Comparison of ENCODE assay signal across 1 cellular context in genomic region chr10:128274938-128275337, GRCh38.
TF ChIP-seq lines count a peak whose summit lies in the region.

No MANE protein-coding gene starts in this region.

TF ChIP-seq in HEK293, 187 proteins besides CTCF, POLR2A, EP300 and RAD21 (continued from another document and continues in another):
- TF ChIP-seq ZBTB11 (tag by site-specific recombination; conservative IDR thresholded peaks at IDR 0.05; ENCODE audit: low read depth) (no peak), PRDM10 (tag by site-specific recombination; IDR thresholded peaks at IDR 0.05) (peak; percentile 41; the same call in 1 of the 2 replicates), GLI2 (tag by site-specific recombination; IDR thresholded peaks at IDR 0.05; ENCODE audit: borderline replicate concordance, low read depth) (no peak), ZBTB20 (tag by site-specific recombination; IDR thresholded peaks at IDR 0.05) (no peak), IKZF3 (tag by site-specific recombination; IDR thresholded peaks at IDR 0.05) (0 out of 2 replicates have a peak, but pooled peaks have one; percentile 27), ZNF530 (tag by site-specific recombination; IDR thresholded peaks at IDR 0.05; ENCODE audit: low read depth) (no peak), ZNF701 (tag by site-specific recombination; IDR thresholded peaks at IDR 0.05) (no peak), ZFP37 (tag by site-specific recombination; IDR thresholded peaks at IDR 0.05) (no peak), INSM2 (tag by site-specific recombination; IDR thresholded peaks at IDR 0.05) (no peak), ZNF776 (tag by site-specific recombination; IDR thresholded peaks at IDR 0.05; ENCODE audit: borderline replicate concordance) (no peak), ZSCAN30 (tag by site-specific recombination; IDR thresholded peaks at IDR 0.05) (no peak), ZNF513 (tag by site-specific recombination; IDR thresholded peaks at IDR 0.05) (no peak), ZBTB44 (tag by site-specific recombination; IDR thresholded peaks at IDR 0.05) (peak; percentile 44; the same call in 1 of the 2 replicates), GLI4 (tag by site-specific recombination; IDR thresholded peaks at IDR 0.05) (no peak), ZNF664 (tag by site-specific recombination; IDR thresholded peaks at IDR 0.05) (no peak), ZNF138 (tag by site-specific recombination; IDR thresholded peaks at IDR 0.05; ENCODE audit: borderline replicate concordance) (no peak), ZNF654 (tag by site-specific recombination; IDR thresholded peaks at IDR 0.05; ENCODE audit: low read depth) (no peak), ZBTB1 (tag by site-specific recombination; IDR thresholded peaks at IDR 0.05) (no peak), ZNF621 (tag by site-specific recombination; IDR thresholded peaks at IDR 0.05) (no peak), PRDM6 (tag by site-specific recombination; IDR thresholded peaks at IDR 0.05) (peak; percentile 38), ZNF335 (tag by site-specific recombination; conservative IDR thresholded peaks at IDR 0.05) (no peak), ZNF610 (tag by site-specific recombination; IDR thresholded peaks at IDR 0.05; ENCODE audit: borderline replicate concordance) (no peak), REST (tag by site-specific recombination; IDR thresholded peaks at IDR 0.05) (no peak), ZNF10 (tag by site-specific recombination; IDR thresholded peaks at IDR 0.05) (peak; percentile 80), REPIN1 (tag by site-specific recombination; IDR thresholded peaks at IDR 0.05; ENCODE audit: low read depth) (no peak), ZNF626 (tag by site-specific recombination; IDR thresholded peaks at IDR 0.05) (no peak), ZNF76 (tag by site-specific recombination; IDR thresholded peaks at IDR 0.05; ENCODE audit: borderline replicate concordance, low read depth) (no peak), ZNF510 (tag by site-specific recombination; IDR thresholded peaks at IDR 0.05; ENCODE audit: insufficient replicate concordance) (no peak), ZNF571 (tag by site-specific recombination; IDR thresholded peaks at IDR 0.05) (no peak), ZNF501 (tag by site-specific recombination; IDR thresholded peaks at IDR 0.05) (no peak), KLF7 (tag by site-specific recombination; IDR thresholded peaks at IDR 0.05; ENCODE audit: borderline replicate concordance) (no peak), ZBTB10 (tag by site-specific recombination; IDR thresholded peaks at IDR 0.05) (no peak), ZBTB49 (tag by site-specific recombination; IDR thresholded peaks at IDR 0.05; ENCODE audit: low read depth) (no peak), TRIM28 (IDR thresholded peaks at IDR 0.05; ENCODE audit: borderline replicate concordance, low read length) (0 out of 2 replicates have a peak, but pooled peaks have one; percentile 24)
